ENCODE assay signal across 24 cellular contexts in the genomic region with DNA sequence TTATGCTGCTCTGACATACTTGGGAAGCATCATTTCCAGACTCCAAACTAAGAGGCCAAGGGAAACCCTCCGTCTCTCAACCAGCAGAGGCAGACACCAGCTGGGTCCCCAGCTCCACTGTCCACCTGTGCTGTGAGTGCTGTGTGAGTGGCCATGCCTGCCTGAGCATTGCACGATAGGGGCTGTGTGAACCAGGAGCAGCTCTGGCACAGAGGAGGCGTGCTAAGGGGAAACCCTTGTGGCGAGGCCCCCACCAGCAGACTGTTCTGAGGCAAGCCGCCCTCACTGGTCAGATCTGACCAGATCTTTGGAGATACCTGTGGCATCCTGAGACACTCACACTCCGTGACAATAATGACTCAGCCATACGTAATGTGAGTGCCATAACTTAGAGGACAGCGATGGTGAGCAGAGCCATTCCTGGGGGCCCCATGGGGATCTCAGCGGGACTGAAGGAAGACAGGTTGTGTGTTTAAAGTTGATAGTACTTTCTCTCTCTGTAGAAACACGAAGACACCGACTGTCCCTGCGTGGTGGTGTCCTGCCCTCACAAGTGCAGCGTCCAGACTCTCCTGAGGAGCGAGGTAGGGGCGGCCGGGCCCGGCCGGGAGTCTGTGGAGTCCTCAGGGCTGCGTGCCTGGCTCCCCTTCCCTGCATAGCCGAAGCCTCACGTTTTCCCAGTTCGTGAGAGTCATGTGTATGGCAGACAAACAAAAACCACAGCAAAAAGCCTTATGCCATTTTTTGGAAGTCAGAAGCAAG.
"Had no signal": no experiment of that assay in that cellular context is flagged by ENCODE, and none has a peak within 500 bp of the region (broad histone marks: within the 10 kb centered on the region; RNA-seq: fewer than 3 reads in every experiment).

No MANE protein-coding gene starts in this region.

- ATAC-seq: activated CD4-positive, alpha-beta T cell treated with anti-CD3 and anti-CD28 coated beads for 36 hours; activated T-cell treated with anti-CD3 and anti-CD28 coated beads, Interleukin-2, amount 50 U/mL, for 72 hours; body of pancreas; foreskin keratinocyte; left lung; stimulated activated naive CD8-positive, alpha-beta T cell treated with anti-CD3 and anti-CD28 coated beads, Interleukin-15, Interleukin-2, amounts not matched to agents 100 U/mL and 50 U/mL, for 24 hours had no signal

- H3K9me3 Mint-ChIP-seq: activated B cell treated with CpG ODN at 0.5 μM for 24 hours; activated naive CD4-positive, alpha-beta T cell treated with anti-CD3 and anti-CD28 coated beads, Interleukin-2, amount 10 ng/mL, durations not matched to agents 7 days and 5 days; activated T-cell treated with anti-CD3 and anti-CD28 coated beads, Interleukin-2, amount 50 U/mL, for 72 hours; dendritic cell treated with granulocyte-macrophage colony-stimulating factor and Interleukin-4, amounts not matched to agents 40 ng/mL and 50 ng/mL, for 4 days; immature natural killer cell; nephron had no signal

- H3K4me1 ChIP-seq: body of pancreas, foreskin keratinocyte, left lung, right lobe of liver had no signal

- H3K36me3 ChIP-seq: cardiac muscle cell had no signal

- H3K4me3 ChIP-seq: body of pancreas, cardiac muscle cell, left lung, right lobe of liver, skin epidermis had no signal

- H3K4me1 Mint-ChIP-seq: activated B cell treated with CpG ODN at 0.5 μM for 24 hours; activated naive CD4-positive, alpha-beta T cell treated with anti-CD3 and anti-CD28 coated beads, Interleukin-2, amount 10 ng/mL, durations not matched to agents 7 days and 5 days; immature natural killer cell had no signal

- DNase-seq: activated B cell treated with CpG ODN at 0.5 μM for 24 hours; activated CD4-positive, alpha-beta T cell treated with anti-CD3 and anti-CD28 coated beads for 36 hours; activated CD4-positive, alpha-beta T cell treated with anti-CD3 and anti-CD28 coated beads, Interleukin-2, amount 50 U/mL, for 48 hours; activated CD8-positive, alpha-beta memory T cell treated with anti-CD3 and anti-CD28 coated beads, Interleukin-2, amount 50 U/mL, for 48 hours; activated effector memory CD4-positive, alpha-beta T cell treated with anti-CD3 and anti-CD28 coated beads, Interleukin-2, amount 50 U/mL, for 16 hours; activated naive CD4-positive, alpha-beta T cell treated with anti-CD3 and anti-CD28 coated beads, Interleukin-2, amount 10 ng/mL, durations not matched to agents 7 days and 5 days; activated T-cell treated with anti-CD3 and anti-CD28 coated beads, Interleukin-2, amount 50 U/mL, for 72 hours; anterior cingulate cortex; body of pancreas; effector CD8-positive, alpha-beta T cell; erythroblast; foreskin keratinocyte; immature natural killer cell; kidney glomerular epithelial cell; left lung; nucleus accumbens; right lobe of liver; stimulated activated CD4-positive, alpha-beta T cell treated with anti-CD3 and anti-CD28 coated beads, Interleukin-1b, Interleukin-23, amount 100 ng/mL, for 48 hours; stimulated activated naive CD8-positive, alpha-beta T cell treated with anti-CD3 and anti-CD28 coated beads, Interleukin-15, Interleukin-2, amounts not matched to agents 100 U/mL and 50 U/mL, for 24 hours; T1000 had no signal

- H3K27ac Mint-ChIP-seq: activated B cell treated with CpG ODN at 0.5 μM for 24 hours; activated CD4-positive, alpha-beta T cell treated with anti-CD3 and anti-CD28 coated beads for 36 hours; activated naive CD4-positive, alpha-beta T cell treated with anti-CD3 and anti-CD28 coated beads, Interleukin-2, amount 10 ng/mL, durations not matched to agents 7 days and 5 days; activated T-cell treated with anti-CD3 and anti-CD28 coated beads, Interleukin-2, amount 50 U/mL, for 72 hours; dendritic cell treated with granulocyte-macrophage colony-stimulating factor and Interleukin-4, amounts not matched to agents 40 ng/mL and 50 ng/mL, for 4 days; nephron had no signal

- H3K9me3 ChIP-seq: body of pancreas, left lung, right lobe of liver had no signal

- H3K27ac ChIP-seq: body of pancreas, cardiac muscle cell, foreskin keratinocyte, left lung, right lobe of liver, skin epidermis had no signal

- H3K4me3 Mint-ChIP-seq: activated B cell treated with CpG ODN at 0.5 μM for 24 hours; activated CD4-positive, alpha-beta T cell treated with anti-CD3 and anti-CD28 coated beads for 36 hours; activated naive CD4-positive, alpha-beta T cell treated with anti-CD3 and anti-CD28 coated beads, Interleukin-2, amount 10 ng/mL, durations not matched to agents 7 days and 5 days; activated T-cell treated with anti-CD3 and anti-CD28 coated beads, Interleukin-2, amount 50 U/mL, for 72 hours; dendritic cell treated with granulocyte-macrophage colony-stimulating factor and Interleukin-4, amounts not matched to agents 40 ng/mL and 50 ng/mL, for 4 days; immature natural killer cell; nephron had no signal

- H3K27me3 Mint-ChIP-seq: activated B cell treated with CpG ODN at 0.5 μM for 24 hours; activated CD4-positive, alpha-beta T cell treated with anti-CD3 and anti-CD28 coated beads for 36 hours; activated naive CD4-positive, alpha-beta T cell treated with anti-CD3 and anti-CD28 coated beads, Interleukin-2, amount 10 ng/mL, durations not matched to agents 7 days and 5 days; dendritic cell treated with granulocyte-macrophage colony-stimulating factor and Interleukin-4, amounts not matched to agents 40 ng/mL and 50 ng/mL, for 4 days had no signal

- H3K27me3 ChIP-seq: body of pancreas, cardiac muscle cell, foreskin keratinocyte, left lung, right lobe of liver had no signal
